14 cellular contexts compared by ENCODE assay signal in the genomic region with DNA sequence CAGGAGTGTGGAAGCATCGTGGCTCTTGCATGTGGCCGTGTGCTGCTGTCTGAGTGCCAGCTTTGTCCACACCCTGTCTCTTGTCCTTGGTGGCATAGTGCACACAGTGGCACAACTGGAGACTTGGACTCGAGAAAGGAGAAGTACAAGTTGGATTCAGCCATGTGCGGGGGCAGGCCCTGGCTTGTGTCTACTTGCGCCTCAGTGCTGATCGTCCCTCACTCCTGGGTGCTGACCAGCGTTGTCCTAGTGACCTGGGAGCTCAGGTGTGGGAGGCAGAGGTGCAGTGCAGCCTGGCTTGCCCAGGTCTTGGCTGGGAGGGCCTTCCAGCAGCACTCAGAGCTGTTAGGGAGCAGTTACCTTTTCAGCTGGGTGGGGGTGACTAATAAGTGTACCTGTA. TPM values are rescaled to one million over a fixed set of nuclear protein-coding genes. Genes with fewer than 3 reads are reported as not detected.
A peak's percentile ranks its signal among the peaks of the same experiment; 100 is the strongest.
DNase-seq lines count a peak whose midpoint lies in the region; ATAC-seq, FAIRE-seq and TF ChIP-seq lines count a peak whose summit lies in the region.
"Had no signal": no experiment of that assay in that cellular context is flagged by ENCODE, and none has a peak within 500 bp of the region (broad histone marks: within the 10 kb centered on the region; RNA-seq: fewer than 3 reads in every experiment).

No MANE protein-coding gene starts in this region.

- H3K4me3 Mint-ChIP-seq in HFFc6 (no peak overlapping the region), immature natural killer cell (no peak overlapping the region)

- H3K27me3 ChIP-seq in ascending aorta = no peaks in the 10 kb centered on the region
- no peaks in the 10 kb centered on the region for H3K27me3 ChIP-seq in small intestine (ENCODE audit: control insufficient read depth in 2 of 2, insufficient read depth in 2 of 2, low read length in 2 of 2)
- H3K27me3 ChIP-seq: suprapubic skin had no signal

- H3K36me3 ChIP-seq in ascending aorta (peaks cover 3 to 4% of the 10 kb centered on the region in 2 donors), small intestine (ENCODE audit: control insufficient read depth in 2 of 2, insufficient read depth in 2 of 2, low read length in 2 of 2) (peaks cover 0 to under 1% of the 10 kb centered on the region in 2 donors)
- H3K36me3 ChIP-seq: suprapubic skin had no signal

- TF ChIP-seq CTCF in HFFc6 (IDR thresholded peaks at IDR 0.05) (no peak), ascending aorta (IDR thresholded peaks at IDR 0.05) (no peak)

- intact Hi-C loops in ascending aorta (cut with DNase I) = no loop called here

- peak overlapping the region; percentile 5; the same call in 1 of the 2 replicates for H3K27ac Mint-ChIP-seq in HFFc6
- H3K27ac Mint-ChIP-seq in immature natural killer cell = peak overlapping the region; percentile 56 to 88 (median 73)

- peak overlapping the region; percentile 24 to 29 for H3K27ac ChIP-seq in ascending aorta
- peak overlapping the region; percentile 23 to 56 for H3K27ac ChIP-seq in small intestine (ENCODE audit: low read depth in 1 of 2, low read length in 1 of 2)
- H3K27ac ChIP-seq: suprapubic skin had no signal

- H3K9me3 ChIP-seq in ascending aorta = no peaks in the 10 kb centered on the region
- H3K9me3 ChIP-seq in small intestine (ENCODE audit: control insufficient read depth, low read depth) = no peaks in the 10 kb centered on the region
- H3K9me3 ChIP-seq: suprapubic skin had no signal

- WGBS in small intestine, 3 donors = 64 to 77% (median 71%) methylated on average over 7 of the region's 7 CpGs

- no peak for FAIRE-seq in small intestine (lab: Jason Lieb, UNC)

- H3K4me1 ChIP-seq in ascending aorta = peaks cover 0 to 33% of the 10 kb centered on the region in 2 donors
- peaks cover 7 to 11% of the 10 kb centered on the region in 2 donors for H3K4me1 ChIP-seq in small intestine (ENCODE audit: control insufficient read depth in 2 of 2, insufficient read depth in 1 of 2, low read depth in 1 of 2, low read length in 1 of 2)

- no peaks in the 10 kb centered on the region for H3K9me3 Mint-ChIP-seq in HFFc6
- H3K9me3 Mint-ChIP-seq in immature natural killer cell = no peaks in the 10 kb centered on the region

- ATAC-seq in HG03135 (IDR thresholded peaks at IDR 0.05; ENCODE audit: unreplicated experiment) (no peak), HG02938 (IDR thresholded peaks at IDR 0.05; ENCODE audit: unreplicated experiment) (no peak), GM19023 (IDR thresholded peaks at IDR 0.05; ENCODE audit: unreplicated experiment) (no peak)

- H3K4me1 Mint-ChIP-seq in HFFc6 (ENCODE audit: low read depth) = peaks cover 58% of the 10 kb centered on the region
- H3K4me1 Mint-ChIP-seq in immature natural killer cell = peaks cover 49 to 75% of the 10 kb centered on the region in 2 donors

- H3K4me3 ChIP-seq in ascending aorta (no peak overlapping the region), small intestine (ENCODE audit: low read depth in 1 of 2, low read length in 2 of 2) (no peak overlapping the region)
- H3K4me3 ChIP-seq: suprapubic skin had no signal

- no peak for DNase-seq in HFFc6
- DNase-seq in ascending aorta (ENCODE audit: low spot score in 2 of 2) = no peak
- no peak for DNase-seq in immature natural killer cell
- peak; percentile 58 for DNase-seq in small intestine
- no peak for DNase-seq in dermis blood vessel endothelial cell
- DNase-seq: activated CD4-positive, CD25-positive, alpha-beta regulatory T cell; DND-41; NCI-H226; SHP77 treated with DMSO at 0.1 percent for 48 hours; stimulated activated CD4-positive, alpha-beta T cell treated with anti-CD3 and anti-CD28 coated beads, Interleukin-2, amount 100 ng/mL, for 48 hours had no signal

- H3K36me3 Mint-ChIP-seq in HFFc6 (ENCODE audit: low read depth) (peaks cover 12% of the 10 kb centered on the region; the same call in 1 of the 2 replicates), immature natural killer cell (no peaks in the 10 kb centered on the region)

- H3K27me3 Mint-ChIP-seq in HFFc6 (ENCODE audit: insufficient read depth) = peaks cover 2% of the 10 kb centered on the region
- peaks cover 0 to 2% (median 0%) of the 10 kb centered on the region in 3 donors for H3K27me3 Mint-ChIP-seq in immature natural killer cell (ENCODE audit: low read depth in 3 of 3)

RNA-seq across cellular contexts. Expression of a gene that starts 20.6 kb away (rescaled TPM):
- 100 to 1,000 TPM; 350 to 409 (median 372) TPM for total RNA-seq in HFFc6 (2021; fragmentation: NEBNext Ultra II Directional; extraction: Animal tissue kit (Norgen Biotek cat#: 25700))
- total RNA-seq in ascending aorta (246 TPM), dermis blood vessel endothelial cell (105 and 175 TPM in 2 replicates)
- polyA plus RNA-seq in immature natural killer cell (10 to 100 TPM in 1 of 3 donors, 1 to 10 TPM in 2; 1.2 to 15.1 (median 4.2) TPM), small intestine (100 to 1,000 TPM in 2 of 3 donors, 10 to 100 TPM in 1; 98.9 to 233 (median 219) TPM)
